1 cellular context compared by ENCODE assay signal in the genomic region with DNA sequence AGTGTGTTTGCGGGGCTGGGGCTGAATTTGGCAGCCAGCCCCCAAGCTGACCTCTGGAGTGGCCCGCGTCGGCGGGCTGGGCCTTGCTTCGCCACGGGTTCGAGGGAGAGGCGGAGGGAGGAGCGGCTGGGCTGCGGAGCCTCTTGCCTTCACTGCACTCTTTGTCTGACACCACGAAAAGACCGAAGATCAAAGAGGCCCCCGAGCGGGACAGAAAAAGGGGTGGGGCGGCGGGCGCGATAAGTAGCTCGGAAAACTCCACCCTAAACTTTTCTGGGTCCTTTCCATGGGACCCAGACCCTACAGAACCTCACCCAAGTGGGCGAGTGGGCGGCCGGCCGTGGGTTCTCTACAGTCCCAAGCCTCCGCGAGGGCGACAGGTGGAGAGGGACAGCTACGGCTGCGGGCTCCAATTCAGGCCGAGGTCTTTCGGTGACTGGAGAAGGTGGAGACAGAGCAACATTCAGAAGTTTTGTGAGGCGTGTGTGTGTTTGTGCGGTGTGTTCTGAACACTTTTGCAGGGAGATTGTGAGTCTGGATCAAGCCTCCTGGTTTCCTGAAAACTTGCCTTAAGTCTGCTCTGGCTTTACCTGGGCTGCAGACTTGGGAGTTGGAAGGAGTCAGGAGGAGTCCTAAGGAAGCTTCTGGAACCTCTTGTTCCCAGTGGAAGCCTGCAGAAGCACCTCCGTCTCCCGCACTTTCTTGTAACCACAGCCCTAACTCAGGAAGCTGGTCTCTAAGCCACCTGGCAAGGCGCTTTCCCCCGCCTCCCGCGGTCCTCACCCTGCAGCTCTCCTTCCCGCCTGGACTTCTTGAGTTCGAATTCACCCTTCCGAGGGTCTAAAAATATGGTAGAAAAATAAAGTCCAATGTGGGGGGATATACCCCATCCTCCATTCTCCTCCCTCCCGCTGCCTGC.
A peak's percentile ranks its signal among the peaks of the same experiment; 100 is the strongest.
TF ChIP-seq lines count a peak whose summit lies in the region.

No MANE protein-coding gene starts in this region.

TF ChIP-seq in WTC11, 78 proteins besides CTCF, POLR2A, EP300 and RAD21:
- TF ChIP-seq, protein P1, sequence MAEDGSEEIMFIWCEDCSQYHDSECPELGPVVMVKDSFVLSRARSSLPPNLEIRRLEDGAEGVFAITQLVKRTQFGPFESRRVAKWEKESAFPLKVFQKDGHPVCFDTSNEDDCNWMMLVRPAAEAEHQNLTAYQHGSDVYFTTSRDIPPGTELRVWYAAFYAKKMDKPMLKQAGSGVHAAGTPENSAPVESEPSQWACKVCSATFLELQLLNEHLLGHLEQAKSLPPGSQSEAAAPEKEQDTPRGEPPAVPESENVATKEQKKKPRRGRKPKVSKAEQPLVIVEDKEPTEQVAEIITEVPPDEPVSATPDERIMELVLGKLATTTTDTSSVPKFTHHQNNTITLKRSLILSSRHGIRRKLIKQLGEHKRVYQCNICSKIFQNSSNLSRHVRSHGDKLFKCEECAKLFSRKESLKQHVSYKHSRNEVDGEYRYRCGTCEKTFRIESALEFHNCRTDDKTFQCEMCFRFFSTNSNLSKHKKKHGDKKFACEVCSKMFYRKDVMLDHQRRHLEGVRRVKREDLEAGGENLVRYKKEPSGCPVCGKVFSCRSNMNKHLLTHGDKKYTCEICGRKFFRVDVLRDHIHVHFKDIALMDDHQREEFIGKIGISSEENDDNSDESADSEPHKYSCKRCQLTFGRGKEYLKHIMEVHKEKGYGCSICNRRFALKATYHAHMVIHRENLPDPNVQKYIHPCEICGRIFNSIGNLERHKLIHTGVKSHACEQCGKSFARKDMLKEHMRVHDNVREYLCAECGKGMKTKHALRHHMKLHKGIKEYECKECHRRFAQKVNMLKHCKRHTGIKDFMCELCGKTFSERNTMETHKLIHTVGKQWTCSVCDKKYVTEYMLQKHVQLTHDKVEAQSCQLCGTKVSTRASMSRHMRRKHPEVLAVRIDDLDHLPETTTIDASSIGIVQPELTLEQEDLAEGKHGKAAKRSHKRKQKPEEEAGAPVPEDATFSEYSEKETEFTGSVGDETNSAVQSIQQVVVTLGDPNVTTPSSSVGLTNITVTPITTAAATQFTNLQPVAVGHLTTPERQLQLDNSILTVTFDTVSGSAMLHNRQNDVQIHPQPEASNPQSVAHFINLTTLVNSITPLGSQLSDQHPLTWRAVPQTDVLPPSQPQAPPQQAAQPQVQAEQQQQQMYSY (CRISPR knock-in tag; IDR thresholded peaks at IDR 0.05), result no peak
- TF ChIP-seq SP1 (CRISPR knock-in tag; conservative IDR thresholded peaks at IDR 0.05) (0 out of 2 replicates have a peak, but pooled peaks have one; percentile 21), ZNF263 (CRISPR knock-in tag; IDR thresholded peaks at IDR 0.05; ENCODE audit: low read depth) (no peak), SOX15 (CRISPR knock-in tag; IDR thresholded peaks at IDR 0.05) (no peak), RELA (CRISPR knock-in tag; IDR thresholded peaks at IDR 0.05; ENCODE audit: borderline replicate concordance) (no peak), SMAD3 (CRISPR knock-in tag; IDR thresholded peaks at IDR 0.05; ENCODE audit: borderline replicate concordance) (no peak), CREM (CRISPR knock-in tag; IDR thresholded peaks at IDR 0.05) (0 out of 2 replicates have a peak, but pooled peaks have one; percentile 31), NFYB (CRISPR knock-in tag; conservative IDR thresholded peaks at IDR 0.05; ENCODE audit: low read depth) (no peak), ZNF416 (CRISPR knock-in tag; IDR thresholded peaks at IDR 0.05) (no peak), ETV6 (CRISPR knock-in tag; IDR thresholded peaks at IDR 0.05) (0 out of 2 replicates have a peak, but pooled peaks have one; percentile 44), TP53 (CRISPR knock-in tag; IDR thresholded peaks at IDR 0.05) (no peak), MXD4 (CRISPR knock-in tag; IDR thresholded peaks at IDR 0.05; ENCODE audit: borderline replicate concordance) (no peak)
- TF ChIP-seq, protein P2, sequence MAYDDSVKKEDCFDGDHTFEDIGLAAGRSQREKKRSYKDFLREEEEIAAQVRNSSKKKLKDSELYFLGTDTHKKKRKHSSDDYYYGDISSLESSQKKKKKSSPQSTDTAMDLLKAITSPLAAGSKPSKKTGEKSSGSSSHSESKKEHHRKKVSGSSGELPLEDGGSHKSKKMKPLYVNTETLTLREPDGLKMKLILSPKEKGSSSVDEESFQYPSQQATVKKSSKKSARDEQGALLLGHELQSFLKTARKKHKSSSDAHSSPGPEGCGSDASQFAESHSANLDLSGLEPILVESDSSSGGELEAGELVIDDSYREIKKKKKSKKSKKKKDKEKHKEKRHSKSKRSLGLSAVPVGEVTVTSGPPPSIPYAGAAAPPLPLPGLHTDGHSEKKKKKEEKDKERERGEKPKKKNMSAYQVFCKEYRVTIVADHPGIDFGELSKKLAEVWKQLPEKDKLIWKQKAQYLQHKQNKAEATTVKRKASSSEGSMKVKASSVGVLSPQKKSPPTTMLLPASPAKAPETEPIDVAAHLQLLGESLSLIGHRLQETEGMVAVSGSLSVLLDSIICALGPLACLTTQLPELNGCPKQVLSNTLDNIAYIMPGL (CRISPR knock-in tag; IDR thresholded peaks at IDR 0.05), result no peak
- TF ChIP-seq, protein P3, sequence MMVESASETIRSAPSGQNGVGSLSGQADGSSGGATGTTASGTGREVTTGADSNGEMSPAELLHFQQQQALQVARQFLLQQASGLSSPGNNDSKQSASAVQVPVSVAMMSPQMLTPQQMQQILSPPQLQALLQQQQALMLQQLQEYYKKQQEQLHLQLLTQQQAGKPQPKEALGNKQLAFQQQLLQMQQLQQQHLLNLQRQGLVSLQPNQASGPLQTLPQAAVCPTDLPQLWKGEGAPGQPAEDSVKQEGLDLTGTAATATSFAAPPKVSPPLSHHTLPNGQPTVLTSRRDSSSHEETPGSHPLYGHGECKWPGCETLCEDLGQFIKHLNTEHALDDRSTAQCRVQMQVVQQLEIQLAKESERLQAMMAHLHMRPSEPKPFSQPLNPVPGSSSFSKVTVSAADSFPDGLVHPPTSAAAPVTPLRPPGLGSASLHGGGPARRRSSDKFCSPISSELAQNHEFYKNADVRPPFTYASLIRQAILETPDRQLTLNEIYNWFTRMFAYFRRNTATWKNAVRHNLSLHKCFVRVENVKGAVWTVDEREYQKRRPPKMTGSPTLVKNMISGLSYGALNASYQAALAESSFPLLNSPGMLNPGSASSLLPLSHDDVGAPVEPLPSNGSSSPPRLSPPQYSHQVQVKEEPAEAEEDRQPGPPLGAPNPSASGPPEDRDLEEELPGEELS (CRISPR knock-in tag; IDR thresholded peaks at IDR 0.05), result peak; percentile 27; the same call in 1 of the 2 replicates
- TF ChIP-seq, protein P4, sequence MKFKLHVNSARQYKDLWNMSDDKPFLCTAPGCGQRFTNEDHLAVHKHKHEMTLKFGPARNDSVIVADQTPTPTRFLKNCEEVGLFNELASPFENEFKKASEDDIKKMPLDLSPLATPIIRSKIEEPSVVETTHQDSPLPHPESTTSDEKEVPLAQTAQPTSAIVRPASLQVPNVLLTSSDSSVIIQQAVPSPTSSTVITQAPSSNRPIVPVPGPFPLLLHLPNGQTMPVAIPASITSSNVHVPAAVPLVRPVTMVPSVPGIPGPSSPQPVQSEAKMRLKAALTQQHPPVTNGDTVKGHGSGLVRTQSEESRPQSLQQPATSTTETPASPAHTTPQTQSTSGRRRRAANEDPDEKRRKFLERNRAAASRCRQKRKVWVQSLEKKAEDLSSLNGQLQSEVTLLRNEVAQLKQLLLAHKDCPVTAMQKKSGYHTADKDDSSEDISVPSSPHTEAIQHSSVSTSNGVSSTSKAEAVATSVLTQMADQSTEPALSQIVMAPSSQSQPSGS (CRISPR knock-in tag; IDR thresholded peaks at IDR 0.05; ENCODE audit: borderline replicate concordance, low read depth), result no peak
- TF ChIP-seq, protein P5, sequence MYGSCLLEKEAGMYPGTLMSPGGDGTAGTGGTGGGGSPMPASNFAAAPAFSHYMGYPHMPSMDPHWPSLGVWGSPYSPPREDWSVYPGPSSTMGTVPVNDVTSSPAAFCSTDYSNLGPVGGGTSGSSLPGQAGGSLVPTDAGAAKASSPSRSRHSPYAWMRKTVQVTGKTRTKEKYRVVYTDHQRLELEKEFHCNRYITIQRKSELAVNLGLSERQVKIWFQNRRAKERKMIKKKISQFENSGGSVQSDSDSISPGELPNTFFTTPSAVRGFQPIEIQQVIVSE (CRISPR knock-in tag; IDR thresholded peaks at IDR 0.05; ENCODE audit: borderline replicate concordance), result no peak
- TF ChIP-seq, protein P6, sequence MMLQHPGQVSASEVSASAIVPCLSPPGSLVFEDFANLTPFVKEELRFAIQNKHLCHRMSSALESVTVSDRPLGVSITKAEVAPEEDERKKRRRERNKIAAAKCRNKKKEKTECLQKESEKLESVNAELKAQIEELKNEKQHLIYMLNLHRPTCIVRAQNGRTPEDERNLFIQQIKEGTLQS (CRISPR knock-in tag; conservative IDR thresholded peaks at IDR 0.05), result no peak
- TF ChIP-seq, protein P7, sequence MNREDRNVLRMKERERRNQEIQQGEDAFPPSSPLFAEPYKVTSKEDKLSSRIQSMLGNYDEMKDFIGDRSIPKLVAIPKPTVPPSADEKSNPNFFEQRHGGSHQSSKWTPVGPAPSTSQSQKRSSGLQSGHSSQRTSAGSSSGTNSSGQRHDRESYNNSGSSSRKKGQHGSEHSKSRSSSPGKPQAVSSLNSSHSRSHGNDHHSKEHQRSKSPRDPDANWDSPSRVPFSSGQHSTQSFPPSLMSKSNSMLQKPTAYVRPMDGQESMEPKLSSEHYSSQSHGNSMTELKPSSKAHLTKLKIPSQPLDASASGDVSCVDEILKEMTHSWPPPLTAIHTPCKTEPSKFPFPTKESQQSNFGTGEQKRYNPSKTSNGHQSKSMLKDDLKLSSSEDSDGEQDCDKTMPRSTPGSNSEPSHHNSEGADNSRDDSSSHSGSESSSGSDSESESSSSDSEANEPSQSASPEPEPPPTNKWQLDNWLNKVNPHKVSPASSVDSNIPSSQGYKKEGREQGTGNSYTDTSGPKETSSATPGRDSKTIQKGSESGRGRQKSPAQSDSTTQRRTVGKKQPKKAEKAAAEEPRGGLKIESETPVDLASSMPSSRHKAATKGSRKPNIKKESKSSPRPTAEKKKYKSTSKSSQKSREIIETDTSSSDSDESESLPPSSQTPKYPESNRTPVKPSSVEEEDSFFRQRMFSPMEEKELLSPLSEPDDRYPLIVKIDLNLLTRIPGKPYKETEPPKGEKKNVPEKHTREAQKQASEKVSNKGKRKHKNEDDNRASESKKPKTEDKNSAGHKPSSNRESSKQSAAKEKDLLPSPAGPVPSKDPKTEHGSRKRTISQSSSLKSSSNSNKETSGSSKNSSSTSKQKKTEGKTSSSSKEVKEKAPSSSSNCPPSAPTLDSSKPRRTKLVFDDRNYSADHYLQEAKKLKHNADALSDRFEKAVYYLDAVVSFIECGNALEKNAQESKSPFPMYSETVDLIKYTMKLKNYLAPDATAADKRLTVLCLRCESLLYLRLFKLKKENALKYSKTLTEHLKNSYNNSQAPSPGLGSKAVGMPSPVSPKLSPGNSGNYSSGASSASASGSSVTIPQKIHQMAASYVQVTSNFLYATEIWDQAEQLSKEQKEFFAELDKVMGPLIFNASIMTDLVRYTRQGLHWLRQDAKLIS (CRISPR knock-in tag; IDR thresholded peaks at IDR 0.05; ENCODE audit: borderline replicate concordance), result no peak
- TF ChIP-seq, protein P8, sequence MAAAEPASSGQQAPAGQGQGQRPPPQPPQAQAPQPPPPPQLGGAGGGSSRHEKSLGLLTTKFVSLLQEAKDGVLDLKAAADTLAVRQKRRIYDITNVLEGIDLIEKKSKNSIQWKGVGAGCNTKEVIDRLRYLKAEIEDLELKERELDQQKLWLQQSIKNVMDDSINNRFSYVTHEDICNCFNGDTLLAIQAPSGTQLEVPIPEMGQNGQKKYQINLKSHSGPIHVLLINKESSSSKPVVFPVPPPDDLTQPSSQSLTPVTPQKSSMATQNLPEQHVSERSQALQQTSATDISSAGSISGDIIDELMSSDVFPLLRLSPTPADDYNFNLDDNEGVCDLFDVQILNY (CRISPR knock-in tag; IDR thresholded peaks at IDR 0.05), result no peak
- TF ChIP-seq, protein P9, sequence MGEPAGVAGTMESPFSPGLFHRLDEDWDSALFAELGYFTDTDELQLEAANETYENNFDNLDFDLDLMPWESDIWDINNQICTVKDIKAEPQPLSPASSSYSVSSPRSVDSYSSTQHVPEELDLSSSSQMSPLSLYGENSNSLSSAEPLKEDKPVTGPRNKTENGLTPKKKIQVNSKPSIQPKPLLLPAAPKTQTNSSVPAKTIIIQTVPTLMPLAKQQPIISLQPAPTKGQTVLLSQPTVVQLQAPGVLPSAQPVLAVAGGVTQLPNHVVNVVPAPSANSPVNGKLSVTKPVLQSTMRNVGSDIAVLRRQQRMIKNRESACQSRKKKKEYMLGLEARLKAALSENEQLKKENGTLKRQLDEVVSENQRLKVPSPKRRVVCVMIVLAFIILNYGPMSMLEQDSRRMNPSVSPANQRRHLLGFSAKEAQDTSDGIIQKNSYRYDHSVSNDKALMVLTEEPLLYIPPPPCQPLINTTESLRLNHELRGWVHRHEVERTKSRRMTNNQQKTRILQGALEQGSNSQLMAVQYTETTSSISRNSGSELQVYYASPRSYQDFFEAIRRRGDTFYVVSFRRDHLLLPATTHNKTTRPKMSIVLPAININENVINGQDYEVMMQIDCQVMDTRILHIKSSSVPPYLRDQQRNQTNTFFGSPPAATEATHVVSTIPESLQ (CRISPR knock-in tag; IDR thresholded peaks at IDR 0.05), result no peak
- TF ChIP-seq, protein P10, sequence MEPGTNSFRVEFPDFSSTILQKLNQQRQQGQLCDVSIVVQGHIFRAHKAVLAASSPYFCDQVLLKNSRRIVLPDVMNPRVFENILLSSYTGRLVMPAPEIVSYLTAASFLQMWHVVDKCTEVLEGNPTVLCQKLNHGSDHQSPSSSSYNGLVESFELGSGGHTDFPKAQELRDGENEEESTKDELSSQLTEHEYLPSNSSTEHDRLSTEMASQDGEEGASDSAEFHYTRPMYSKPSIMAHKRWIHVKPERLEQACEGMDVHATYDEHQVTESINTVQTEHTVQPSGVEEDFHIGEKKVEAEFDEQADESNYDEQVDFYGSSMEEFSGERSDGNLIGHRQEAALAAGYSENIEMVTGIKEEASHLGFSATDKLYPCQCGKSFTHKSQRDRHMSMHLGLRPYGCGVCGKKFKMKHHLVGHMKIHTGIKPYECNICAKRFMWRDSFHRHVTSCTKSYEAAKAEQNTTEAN (CRISPR knock-in tag; IDR thresholded peaks at IDR 0.05), result no peak
